8 cellular contexts compared by ENCODE assay signal in genomic region chr12:123387508-123388217, GRCh38. TPM values are rescaled to one million over a fixed set of nuclear protein-coding genes. Genes with fewer than 3 reads are reported as not detected.
DNase-seq lines count a peak whose midpoint lies in the region; ATAC-seq and TF ChIP-seq lines count a peak whose summit lies in the region.

No MANE protein-coding gene starts in this region.

- no peak overlapping the region for H3K4ac ChIP-seq in trophoblast cell (ENCODE audit: low read depth, low read length)

- H3K4me3 Mint-ChIP-seq in endodermal cell = peak overlapping the region; percentile 68

- H3K4me1 ChIP-seq in DND-41 (ENCODE audit: insufficient read depth, low read length) = peaks cover 72% of the 10 kb centered on the region
- H3K4me1 ChIP-seq in Panc1 (ENCODE audit: control insufficient read depth, insufficient read depth, low read length) = peaks cover 20% of the 10 kb centered on the region
- peaks cover 4% of the 10 kb centered on the region for H3K4me1 ChIP-seq in endodermal cell (ENCODE audit: control insufficient read depth, insufficient read depth, low read length)
- H3K4me1 ChIP-seq in trophoblast cell (ENCODE audit: control insufficient read depth in 1 of 2, insufficient read depth in 2 of 2, low read length in 2 of 2) = peaks cover 11 to 15% of the 10 kb centered on the region in 2 experiments

- no peak overlapping the region for H4K12ac ChIP-seq in trophoblast cell (ENCODE audit: low read depth, low read length)

- no peak overlapping the region for H2BK12ac ChIP-seq in trophoblast cell (ENCODE audit: low read length)

- POLR2A ChIA-PET in Panc1 (lab: Charles Lee) = no interaction called here

- H3K36me3 Mint-ChIP-seq in endodermal cell (ENCODE audit: low read depth) = peaks cover 26% of the 10 kb centered on the region

- H3K79me1 ChIP-seq in trophoblast cell (ENCODE audit: low read length) = peaks cover 14% of the 10 kb centered on the region

- peak overlapping the region; percentile 69 for H2AFZ ChIP-seq in DND-41 (ENCODE audit: low read depth, low read length)
- H2AFZ ChIP-seq in trophoblast cell (ENCODE audit: insufficient read depth, low read length, poor library complexity) = no peak overlapping the region

- no peak overlapping the region for H3K18ac ChIP-seq in trophoblast cell (ENCODE audit: low read length)

- H3K9ac ChIP-seq in DND-41 (ENCODE audit: low read depth, low read length) (peak overlapping the region; percentile 64), endodermal cell (ENCODE audit: extremely low read depth, low read length, poor library complexity, severe bottlenecking) (no peak overlapping the region), trophoblast cell (ENCODE audit: low read length) (no peak overlapping the region)

- CTCF ChIA-PET in Panc1 (lab: Charles Lee) = no interaction called here

- in situ Hi-C loops in Panc1 (cut with HindIII; ENCODE audit: low pct_unique_long_range_greater_than_20kb, low sequenced_read_pairs) = no loop called here

- H3K9me3 ChIP-seq in DND-41 (ENCODE audit: insufficient read depth, low read length, severe bottlenecking) (no peaks in the 10 kb centered on the region), Panc1 (ENCODE audit: control insufficient read depth, insufficient read depth, low read depth, low read length) (no peaks in the 10 kb centered on the region), endodermal cell (ENCODE audit: control insufficient read depth, low read length) (no peaks in the 10 kb centered on the region), trophoblast cell (ENCODE audit: insufficient read depth, low read depth, low read length) (no peaks in the 10 kb centered on the region)

- H2BK5ac ChIP-seq in trophoblast cell (ENCODE audit: low read depth, low read length, poor library complexity) = no peak overlapping the region

- H3K27ac ChIP-seq in DND-41 (ENCODE audit: low read length) = peak overlapping the region; percentile 81
- H3K27ac ChIP-seq in Panc1 (ENCODE audit: low read length) = peak overlapping the region; percentile 67
- no peak overlapping the region for H3K27ac ChIP-seq in endodermal cell (ENCODE audit: low read depth, low read length)
- no peak overlapping the region for H3K27ac ChIP-seq in trophoblast cell (ENCODE audit: low read depth, low read length)

- peaks cover 12% of the 10 kb centered on the region; the same call in 1 of the 2 replicates for H4K20me1 ChIP-seq in DND-41 (ENCODE audit: insufficient read depth, low read length)

- H4K91ac ChIP-seq in trophoblast cell (ENCODE audit: low read depth, low read length) = no peak overlapping the region

- no peak for DNase-seq in DND-41
- no peak for DNase-seq in Panc1 (ENCODE audit: low read depth, low spot score)
- DNase-seq in endodermal cell = peak; percentile 70
- no peak for DNase-seq in trophoblast cell
- DNase-seq in HT-29 (ENCODE audit: low spot score) = no peak
- DNase-seq in SKM-1 treated with dmso at 0.1 percent for 144 hours (lab: John Stamatoyannopoulos, UW; ENCODE audit: unreplicated experiment) = no peak

- H4K8ac ChIP-seq in trophoblast cell (ENCODE audit: low read depth, low read length) = no peak overlapping the region

- H3K4me2 ChIP-seq in DND-41 (ENCODE audit: insufficient read depth, low read length) (peak overlapping the region; percentile 80), trophoblast cell (ENCODE audit: low read length) (peak overlapping the region; percentile 86)

- peak overlapping the region; percentile 44 to 69; a peak in 3 of 4 replicates for H3K4me3 ChIP-seq in DND-41 (ENCODE audit: low read depth in 1 of 2, low read length in 2 of 2)
- H3K4me3 ChIP-seq in Panc1 (ENCODE audit: low read depth in 2 of 2, low read length in 2 of 2) = peak overlapping the region; percentile 61 to 74
- H3K4me3 ChIP-seq in endodermal cell (ENCODE audit: low read length) = peak overlapping the region; percentile 82
- no peak overlapping the region for H3K4me3 ChIP-seq in trophoblast cell (ENCODE audit: low read depth, low read length)

- H3K14ac ChIP-seq in trophoblast cell (ENCODE audit: low read length) = no peak overlapping the region

- H3K36me3 ChIP-seq in DND-41 (ENCODE audit: insufficient read depth, low read length) = peaks cover 30% of the 10 kb centered on the region
- peaks cover 10% of the 10 kb centered on the region for H3K36me3 ChIP-seq in Panc1 (ENCODE audit: control insufficient read depth, insufficient read depth, low read length)
- H3K36me3 ChIP-seq in endodermal cell (ENCODE audit: control insufficient read depth, insufficient read depth, low read length) = peaks cover 25% of the 10 kb centered on the region
- peaks cover 20 to 21% of the 10 kb centered on the region in 2 experiments for H3K36me3 ChIP-seq in trophoblast cell (ENCODE audit: control insufficient read depth in 1 of 2, insufficient read depth in 2 of 2, low read length in 2 of 2)

- ATAC-seq in DND-41 (ENCODE audit: insufficient read depth, low read depth) = no peak
- no peak for ATAC-seq in Panc1
- no peak for ATAC-seq in HG02571 (IDR thresholded peaks at IDR 0.05; ENCODE audit: unreplicated experiment)
- no peak for ATAC-seq in GM21526 (IDR thresholded peaks at IDR 0.05; ENCODE audit: low FRiP score, unreplicated experiment)

- peaks cover 19% of the 10 kb centered on the region for H3K4me1 Mint-ChIP-seq in endodermal cell

- H3K27me3 ChIP-seq in DND-41 (ENCODE audit: insufficient read depth, low read length, poor library complexity) = no peaks in the 10 kb centered on the region
- no peaks in the 10 kb centered on the region for H3K27me3 ChIP-seq in Panc1 (ENCODE audit: control insufficient read depth, insufficient read depth, low read length)
- no peaks in the 10 kb centered on the region for H3K27me3 ChIP-seq in endodermal cell (ENCODE audit: control insufficient read depth, insufficient read depth, low read length, poor library complexity, severe bottlenecking)
- no peaks in the 10 kb centered on the region for H3K27me3 ChIP-seq in trophoblast cell (ENCODE audit: insufficient read depth, low read length)

- no peaks in the 10 kb centered on the region for H3K9me3 Mint-ChIP-seq in endodermal cell

- WGBS in endodermal cell (ENCODE audit: insufficient coverage in 1 of 2, insufficient read length in 1 of 2), 2 experiments = 81% methylated on average over 7 to 8 of the region's 8 CpGs
- WGBS in trophoblast cell (ENCODE audit: extremely low coverage, insufficient coverage, insufficient read length) = no CpG with 5 or more reads among the region's 8 CpGs

- intact Hi-C loops in Panc1 (cut with micrococcal nuclease; ENCODE audit: unreplicated experiment) = no loop called here

- H3K23ac ChIP-seq in trophoblast cell (ENCODE audit: low read length) = no peak overlapping the region

- H2BK120ac ChIP-seq in trophoblast cell (ENCODE audit: insufficient read depth, low read length, poor library complexity) = no peak overlapping the region

- no peaks in the 10 kb centered on the region for H3K27me3 Mint-ChIP-seq in endodermal cell (ENCODE audit: insufficient read depth)

- BruUV-seq in Panc1 (replicated peaks; lab: Mats Ljungman, UMichigan) = no TSS peak

- no peak for TF ChIP-seq CTCF in DND-41 (IDR thresholded peaks at IDR 0.05; ENCODE audit: borderline replicate concordance, extremely low read depth, low read length, poor library complexity, severe bottlenecking)
- no peak for TF ChIP-seq CTCF in Panc1 (IDR thresholded peaks at IDR 0.05)
- no peak for TF ChIP-seq CTCF in endodermal cell (conservative IDR thresholded peaks at IDR 0.05)

- H3K27ac Mint-ChIP-seq in endodermal cell = peak overlapping the region; percentile 74

- H3K79me2 ChIP-seq in DND-41 (ENCODE audit: insufficient read depth, low read length) (peaks cover 75% of the 10 kb centered on the region), trophoblast cell (ENCODE audit: control insufficient read depth, insufficient read depth, low read length, poor library complexity) (peaks cover 8% of the 10 kb centered on the region)

- H2AK5ac ChIP-seq in trophoblast cell (ENCODE audit: low read length) = no peak overlapping the region

RNA-seq across cellular contexts. Expression of gene KMT5A, which starts 3.7 kb away (rescaled TPM):
- total RNA-seq in Panc1 (2021; ENCODE audit: unreplicated experiment) (53.0 TPM), endodermal cell (10 to 100 TPM; 43.1 to 44.5 TPM)
- polyA plus RNA-seq in Panc1 (2012; ENCODE audit: insufficient read length) = 32.1 TPM
- 43.0 TPM for polyA plus RNA-seq in endodermal cell (2013, experiment 1 of 2)
- 46.0 TPM for polyA plus RNA-seq in endodermal cell (2013, experiment 2 of 2)
- 51.7 and 53.1 TPM in 2 replicates for polyA plus RNA-seq in trophoblast cell (2013)
- total RNA-seq in HT-29 (2014; rRNA removed; shearing (Covaris generic)) = 47.6 and 62.4 TPM in 2 replicates

RNA-seq across cellular contexts. Expression of gene SBNO1, which starts 23.0 kb away (rescaled TPM):
- 68.7 TPM for total RNA-seq in Panc1 (2021; ENCODE audit: unreplicated experiment)
- 16.8 TPM for polyA plus RNA-seq in Panc1 (2012; ENCODE audit: insufficient read length)
- 10 to 100 TPM; 44.5 to 44.7 TPM for total RNA-seq in endodermal cell
- 20.6 TPM for polyA plus RNA-seq in endodermal cell (2013, experiment 1 of 2)
- polyA plus RNA-seq in endodermal cell (2013, experiment 2 of 2) = 20.9 TPM
- polyA plus RNA-seq in trophoblast cell (2013) = 30.3 and 30.7 TPM in 2 replicates
- 10.7 and 13.6 TPM in 2 replicates for total RNA-seq in HT-29 (2014; rRNA removed; shearing (Covaris generic))

RNA-seq across cellular contexts. Expression of gene RILPL2, which starts 48.8 kb away (rescaled TPM):
- total RNA-seq in Panc1 (2021; ENCODE audit: unreplicated experiment) = 5.4 TPM
- 9.4 TPM for polyA plus RNA-seq in Panc1 (2012; ENCODE audit: insufficient read length)
- total RNA-seq in endodermal cell = 1 to 10 TPM; 2.6 TPM
- polyA plus RNA-seq in endodermal cell (2013, experiment 1 of 2) = 1.3 TPM
- polyA plus RNA-seq in endodermal cell (2013, experiment 2 of 2) = 1.2 TPM
- 4.1 and 4.7 TPM in 2 replicates for polyA plus RNA-seq in trophoblast cell (2013)
- 2.0 and 2.9 TPM in 2 replicates for total RNA-seq in HT-29 (2014; rRNA removed; shearing (Covaris generic))

Comparison
In these comparisons a context has a peak if more than half of its experiments do, and no peak if none do; other contexts are left out.
1. H3K27ac ChIP-seq: peak in DND-41 (single experiment) and Panc1 (single experiment); none in endodermal cell (single experiment) and trophoblast cell (single experiment).